ENCODE assay signal across 38 cellular contexts in genomic region chr21:39802226-39802625, GRCh38. TPM values are rescaled to one million over a fixed set of nuclear protein-coding genes. Genes with fewer than 3 reads are reported as not detected.
"Had no signal": no experiment of that assay in that cellular context is flagged by ENCODE, and none has a peak within 500 bp of the region (broad histone marks: within the 10 kb centered on the region; RNA-seq: fewer than 3 reads in every experiment).

No MANE protein-coding gene starts in this region.

- H3K4me2 ChIP-seq: KMS-11 had no signal

- H3K4me3 ChIP-seq: MG63 had no signal

- H3K27ac ChIP-seq: KMS-11 had no signal

- H3K9me3 ChIP-seq: MG63 had no signal

- DNase-seq: Karpas-422, Kasumi-1, KBM-7, KG1, MG63, MM.1S, MV-4-11, NCI-H1048, NCI-H1092, NCI-H1092 treated with DMSO at 0.1 percent for 48 hours, NCI-H1105, NCI-H1105 treated with DMSO at 0.1 percent for 48 hours, NCI-H1417, NCI-H1417 treated with DMSO at 0.1 percent for 48 hours, NCI-H1436, NCI-H1436 treated with DMSO at 0.1 percent for 48 hours, NCI-H146, NCI-H1694, NCI-H1694 treated with DMSO at 0.1 percent for 48 hours, NCI-H187, NCI-H187 treated with DMSO at 0.1 percent for 48 hours, NCI-H1930, NCI-H2029, NCI-H2029 treated with DMSO at 0.1 percent for 48 hours, NCI-H2081, NCI-H2081 treated with DMSO at 0.1 percent for 48 hours, NCI-H2107, NCI-H2171, NCI-H2171 treated with DMSO at 0.1 percent for 48 hours, NCI-H2227 treated with DMSO at 0.1 percent for 48 hours, NCI-H226, NCI-H345, NCI-H446, NCI-H446 treated with DMSO at 0.1 percent for 48 hours had no signal

- H3K9ac ChIP-seq: KMS-11 had no signal

- H3K36me3 ChIP-seq: MG63 had no signal

RNA-seq across cellular contexts. Expression of gene IGSF5, which starts 57.2 kb away (rescaled TPM):
- total RNA-seq: M059J, MCF 10A, NCI-H460 had no signal
